ENCODE assay signal across 1 cellular context in the genomic region with DNA sequence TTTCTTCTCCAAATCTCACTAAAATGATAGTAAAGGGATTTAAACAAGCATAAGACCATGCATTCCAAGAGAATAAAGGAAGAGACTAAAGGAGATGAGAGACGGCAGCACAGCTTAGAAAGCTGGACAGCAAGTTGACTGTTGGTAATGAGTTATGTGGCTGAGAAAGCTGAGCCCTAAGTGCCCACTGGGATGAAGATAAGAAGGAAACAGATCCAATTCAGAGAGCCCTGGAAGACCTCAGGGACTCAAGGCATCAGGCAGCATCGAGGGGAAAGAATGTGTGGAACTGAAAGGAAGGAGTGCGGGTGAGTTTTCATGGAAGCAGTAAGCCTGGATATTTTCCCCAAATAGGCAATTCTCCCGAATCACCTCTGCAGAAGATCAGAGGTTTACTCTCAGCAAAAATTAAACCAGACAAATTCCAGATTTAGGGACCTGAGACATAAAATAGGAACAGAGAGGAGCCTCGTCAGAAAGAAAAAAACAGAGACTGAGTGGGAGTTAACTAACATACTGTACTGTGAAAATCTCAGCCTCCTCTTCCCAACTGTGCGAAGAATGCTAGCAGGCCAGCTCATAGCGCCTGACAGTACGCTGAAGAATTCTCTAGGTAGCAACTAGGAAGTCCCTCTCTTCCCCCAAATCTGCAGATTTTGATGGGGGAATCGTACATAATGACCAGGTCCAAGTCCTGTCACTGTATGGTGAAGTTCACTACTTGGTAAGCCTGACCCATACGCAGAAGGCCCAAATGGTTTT.
TF ChIP-seq lines count a peak whose summit lies in the region.

No MANE protein-coding gene starts in this region.

TF ChIP-seq in H1, 55 proteins besides CTCF, POLR2A, EP300 and RAD21 (continued from another document):
- TF ChIP-seq, protein P1, sequence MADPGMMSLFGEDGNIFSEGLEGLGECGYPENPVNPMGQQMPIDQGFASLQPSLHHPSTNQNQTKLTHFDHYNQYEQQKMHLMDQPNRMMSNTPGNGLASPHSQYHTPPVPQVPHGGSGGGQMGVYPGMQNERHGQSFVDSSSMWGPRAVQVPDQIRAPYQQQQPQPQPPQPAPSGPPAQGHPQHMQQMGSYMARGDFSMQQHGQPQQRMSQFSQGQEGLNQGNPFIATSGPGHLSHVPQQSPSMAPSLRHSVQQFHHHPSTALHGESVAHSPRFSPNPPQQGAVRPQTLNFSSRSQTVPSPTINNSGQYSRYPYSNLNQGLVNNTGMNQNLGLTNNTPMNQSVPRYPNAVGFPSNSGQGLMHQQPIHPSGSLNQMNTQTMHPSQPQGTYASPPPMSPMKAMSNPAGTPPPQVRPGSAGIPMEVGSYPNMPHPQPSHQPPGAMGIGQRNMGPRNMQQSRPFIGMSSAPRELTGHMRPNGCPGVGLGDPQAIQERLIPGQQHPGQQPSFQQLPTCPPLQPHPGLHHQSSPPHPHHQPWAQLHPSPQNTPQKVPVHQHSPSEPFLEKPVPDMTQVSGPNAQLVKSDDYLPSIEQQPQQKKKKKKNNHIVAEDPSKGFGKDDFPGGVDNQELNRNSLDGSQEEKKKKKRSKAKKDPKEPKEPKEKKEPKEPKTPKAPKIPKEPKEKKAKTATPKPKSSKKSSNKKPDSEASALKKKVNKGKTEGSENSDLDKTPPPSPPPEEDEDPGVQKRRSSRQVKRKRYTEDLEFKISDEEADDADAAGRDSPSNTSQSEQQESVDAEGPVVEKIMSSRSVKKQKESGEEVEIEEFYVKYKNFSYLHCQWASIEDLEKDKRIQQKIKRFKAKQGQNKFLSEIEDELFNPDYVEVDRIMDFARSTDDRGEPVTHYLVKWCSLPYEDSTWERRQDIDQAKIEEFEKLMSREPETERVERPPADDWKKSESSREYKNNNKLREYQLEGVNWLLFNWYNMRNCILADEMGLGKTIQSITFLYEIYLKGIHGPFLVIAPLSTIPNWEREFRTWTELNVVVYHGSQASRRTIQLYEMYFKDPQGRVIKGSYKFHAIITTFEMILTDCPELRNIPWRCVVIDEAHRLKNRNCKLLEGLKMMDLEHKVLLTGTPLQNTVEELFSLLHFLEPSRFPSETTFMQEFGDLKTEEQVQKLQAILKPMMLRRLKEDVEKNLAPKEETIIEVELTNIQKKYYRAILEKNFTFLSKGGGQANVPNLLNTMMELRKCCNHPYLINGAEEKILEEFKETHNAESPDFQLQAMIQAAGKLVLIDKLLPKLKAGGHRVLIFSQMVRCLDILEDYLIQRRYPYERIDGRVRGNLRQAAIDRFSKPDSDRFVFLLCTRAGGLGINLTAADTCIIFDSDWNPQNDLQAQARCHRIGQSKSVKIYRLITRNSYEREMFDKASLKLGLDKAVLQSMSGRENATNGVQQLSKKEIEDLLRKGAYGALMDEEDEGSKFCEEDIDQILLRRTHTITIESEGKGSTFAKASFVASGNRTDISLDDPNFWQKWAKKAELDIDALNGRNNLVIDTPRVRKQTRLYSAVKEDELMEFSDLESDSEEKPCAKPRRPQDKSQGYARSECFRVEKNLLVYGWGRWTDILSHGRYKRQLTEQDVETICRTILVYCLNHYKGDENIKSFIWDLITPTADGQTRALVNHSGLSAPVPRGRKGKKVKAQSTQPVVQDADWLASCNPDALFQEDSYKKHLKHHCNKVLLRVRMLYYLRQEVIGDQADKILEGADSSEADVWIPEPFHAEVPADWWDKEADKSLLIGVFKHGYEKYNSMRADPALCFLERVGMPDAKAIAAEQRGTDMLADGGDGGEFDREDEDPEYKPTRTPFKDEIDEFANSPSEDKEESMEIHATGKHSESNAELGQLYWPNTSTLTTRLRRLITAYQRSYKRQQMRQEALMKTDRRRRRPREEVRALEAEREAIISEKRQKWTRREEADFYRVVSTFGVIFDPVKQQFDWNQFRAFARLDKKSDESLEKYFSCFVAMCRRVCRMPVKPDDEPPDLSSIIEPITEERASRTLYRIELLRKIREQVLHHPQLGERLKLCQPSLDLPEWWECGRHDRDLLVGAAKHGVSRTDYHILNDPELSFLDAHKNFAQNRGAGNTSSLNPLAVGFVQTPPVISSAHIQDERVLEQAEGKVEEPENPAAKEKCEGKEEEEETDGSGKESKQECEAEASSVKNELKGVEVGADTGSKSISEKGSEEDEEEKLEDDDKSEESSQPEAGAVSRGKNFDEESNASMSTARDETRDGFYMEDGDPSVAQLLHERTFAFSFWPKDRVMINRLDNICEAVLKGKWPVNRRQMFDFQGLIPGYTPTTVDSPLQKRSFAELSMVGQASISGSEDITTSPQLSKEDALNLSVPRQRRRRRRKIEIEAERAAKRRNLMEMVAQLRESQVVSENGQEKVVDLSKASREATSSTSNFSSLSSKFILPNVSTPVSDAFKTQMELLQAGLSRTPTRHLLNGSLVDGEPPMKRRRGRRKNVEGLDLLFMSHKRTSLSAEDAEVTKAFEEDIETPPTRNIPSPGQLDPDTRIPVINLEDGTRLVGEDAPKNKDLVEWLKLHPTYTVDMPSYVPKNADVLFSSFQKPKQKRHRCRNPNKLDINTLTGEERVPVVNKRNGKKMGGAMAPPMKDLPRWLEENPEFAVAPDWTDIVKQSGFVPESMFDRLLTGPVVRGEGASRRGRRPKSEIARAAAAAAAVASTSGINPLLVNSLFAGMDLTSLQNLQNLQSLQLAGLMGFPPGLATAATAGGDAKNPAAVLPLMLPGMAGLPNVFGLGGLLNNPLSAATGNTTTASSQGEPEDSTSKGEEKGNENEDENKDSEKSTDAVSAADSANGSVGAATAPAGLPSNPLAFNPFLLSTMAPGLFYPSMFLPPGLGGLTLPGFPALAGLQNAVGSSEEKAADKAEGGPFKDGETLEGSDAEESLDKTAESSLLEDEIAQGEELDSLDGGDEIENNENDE (IDR thresholded peaks at IDR 0.05; ENCODE audit: insufficient replicate concordance, low read length): no peak
- TF ChIP-seq CREB1 (IDR thresholded peaks at IDR 0.05) (no peak), EGR1 (IDR thresholded peaks at IDR 0.05; ENCODE audit: borderline replicate concordance, low read depth, low read length) (no peak), HDAC2 (IDR thresholded peaks at IDR 0.05; ENCODE audit: borderline replicate concordance in 1 of 2, low read depth in 2 of 2, low read length in 2 of 2) (no peak), KDM5A (IDR thresholded peaks at IDR 0.05; ENCODE audit: low read length) (no peak), RFX5 (IDR thresholded peaks at IDR 0.05; ENCODE audit: borderline replicate concordance, low read depth, low read length) (no peak), MAFK (IDR thresholded peaks at IDR 0.05; ENCODE audit: low read depth, low read length) (no peak), JUN (IDR thresholded peaks at IDR 0.05; ENCODE audit: low read depth, low read length) (no peak), NRF1 (IDR thresholded peaks at IDR 0.05; ENCODE audit: low read depth, low read length) (no peak), JUND (IDR thresholded peaks at IDR 0.05; ENCODE audit: low read length) (no peak), CBX5 (IDR thresholded peaks at IDR 0.05; ENCODE audit: low read depth, low read length) (no peak), CHD1 (IDR thresholded peaks at IDR 0.05; ENCODE audit: low read depth, low read length) (no peak)
- TF ChIP-seq, protein P2, sequence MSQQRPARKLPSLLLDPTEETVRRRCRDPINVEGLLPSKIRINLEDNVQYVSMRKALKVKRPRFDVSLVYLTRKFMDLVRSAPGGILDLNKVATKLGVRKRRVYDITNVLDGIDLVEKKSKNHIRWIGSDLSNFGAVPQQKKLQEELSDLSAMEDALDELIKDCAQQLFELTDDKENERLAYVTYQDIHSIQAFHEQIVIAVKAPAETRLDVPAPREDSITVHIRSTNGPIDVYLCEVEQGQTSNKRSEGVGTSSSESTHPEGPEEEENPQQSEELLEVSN (IDR thresholded peaks at IDR 0.05): no peak
